ENCODE assay signal across 16 cellular contexts in genomic region chr16:19400709-19401108, GRCh38. TPM values are rescaled to one million over a fixed set of nuclear protein-coding genes. Genes with fewer than 3 reads are reported as not detected.
A peak's percentile ranks its signal among the peaks of the same experiment; 100 is the strongest.
DNase-seq lines count a peak whose midpoint lies in the region; FAIRE-seq and TF ChIP-seq lines count a peak whose summit lies in the region.
"Had no signal": no experiment of that assay in that cellular context is flagged by ENCODE, and none has a peak within 500 bp of the region (broad histone marks: within the 10 kb centered on the region; RNA-seq: fewer than 3 reads in every experiment).

No MANE protein-coding gene starts in this region.

- CTCF ChIA-PET in OCI-LY7 (lab: Charles Lee; ENCODE audit: unreplicated experiment), result no interaction called here

- no peak overlapping the region for H3K9ac ChIP-seq in keratinocyte (ENCODE audit: control insufficient read depth, extremely low read depth, insufficient read depth, low read length)

- H3K9me3 ChIP-seq in OCI-LY7 (ENCODE audit: low read length), result 0 out of 2 replicates have a peak, but pooled peaks cover 4% of the 10 kb centered on the region
- H3K9me3 ChIP-seq in keratinocyte (ENCODE audit: control insufficient read depth, low read depth, low read length), result peaks cover 3% of the 10 kb centered on the region
- peaks cover 0 to 19% (median 7%) of the 10 kb centered on the region in 3 donors for H3K9me3 ChIP-seq in esophagus squamous epithelium
- H3K9me3 ChIP-seq: gastrocnemius medialis, psoas muscle had no signal

- BruUV-seq in OCI-LY7 (replicated peaks; lab: Mats Ljungman, UMichigan), result no TSS peak

- FAIRE-seq in keratinocyte (lab: Jason Lieb, UNC), result no peak
- FAIRE-seq: islet of Langerhans, urothelium cell line had no signal

- DNase-seq in NCI-H1694 treated with DMSO at 0.1 percent for 48 hours (lab: John Stamatoyannopoulos, UW), result peak; percentile 16
- no peak for DNase-seq in NCI-H1694 (lab: John Stamatoyannopoulos, UW)
- DNase-seq in HCEC 1CT, result peak; percentile 20
- peak; percentile 14 for DNase-seq in OCI-LY7 (ENCODE audit: low spot score)
- no peak for DNase-seq in keratinocyte (ENCODE audit: low read depth, low spot score)
- DNase-seq in effector CD8-positive, alpha-beta T cell (lab: John Stamatoyannopoulos, UW), result no peak
- no peak for DNase-seq in esophagus squamous epithelium (lab: John Stamatoyannopoulos, UW)
- DNase-seq in NCI-H524 treated with DMSO at 0.1 percent for 48 hours (lab: John Stamatoyannopoulos, UW), result no peak
- DNase-seq: ACHN, dermis blood vessel endothelial cell, DMS153, gastrocnemius medialis, psoas muscle had no signal

- H3K36me3 ChIP-seq in OCI-LY7 (ENCODE audit: insufficient read depth, low read length), result no peaks in the 10 kb centered on the region
- H3K36me3 ChIP-seq in keratinocyte (ENCODE audit: control insufficient read depth in 2 of 2, extremely low read depth in 1 of 2, insufficient read depth in 2 of 2, low read length in 2 of 2), result no peaks in the 10 kb centered on the region
- no peaks in the 10 kb centered on the region for H3K36me3 ChIP-seq in esophagus squamous epithelium
- H3K36me3 ChIP-seq: gastrocnemius medialis had no signal

- H3K79me2 ChIP-seq in OCI-LY7 (ENCODE audit: insufficient read depth, low read depth, low read length), result no peaks in the 10 kb centered on the region
- H3K79me2 ChIP-seq in keratinocyte (ENCODE audit: control insufficient read depth, insufficient read depth, low read length), result no peaks in the 10 kb centered on the region

- no peak overlapping the region for H3K27ac ChIP-seq in OCI-LY7 (ENCODE audit: low read depth, low read length, poor library complexity, severe bottlenecking)
- H3K27ac ChIP-seq in keratinocyte (ENCODE audit: control insufficient read depth, insufficient read depth, low read length), result no peak overlapping the region
- H3K27ac ChIP-seq in esophagus squamous epithelium, result no peak overlapping the region
- H3K27ac ChIP-seq: gastrocnemius medialis, psoas muscle, VCaP had no signal

- H4K20me1 ChIP-seq in OCI-LY7 (ENCODE audit: insufficient read depth, low read length) (no peaks in the 10 kb centered on the region), keratinocyte (ENCODE audit: control insufficient read depth, extremely low read depth, insufficient read depth, low read length) (no peaks in the 10 kb centered on the region)

- no peaks in the 10 kb centered on the region for H3K9me1 ChIP-seq in keratinocyte (ENCODE audit: control insufficient read depth, extremely low read depth, insufficient read depth, low read length)

- H3K4me2 ChIP-seq in OCI-LY7 (ENCODE audit: low read length), result no peak overlapping the region
- H3K4me2 ChIP-seq in keratinocyte (ENCODE audit: control insufficient read depth, extremely low read depth, insufficient read depth, low read depth, low read length), result no peak overlapping the region

- H2AFZ ChIP-seq in OCI-LY7 (ENCODE audit: low read length) (no peak overlapping the region), keratinocyte (ENCODE audit: control insufficient read depth, low read length) (peak overlapping the region; percentile 26)

- 20 to 43% methylated on average over 1 to 7 of the region's 7 CpGs for WGBS in esophagus squamous epithelium, 2 donors

- TF ChIP-seq CTCF in OCI-LY7 (conservative IDR thresholded peaks at IDR 0.05; ENCODE audit: low read length) (peak; percentile 68), keratinocyte (optimal IDR thresholded peaks at IDR 0.05 in 1 of 3, IDR thresholded peaks at IDR 0.05 in 1 of 3, conservative IDR thresholded peaks at IDR 0.05 in 1 of 3; ENCODE audit: extremely low read depth in 1 of 3, insufficient read depth in 2 of 3, low read length in 3 of 3) (peak; percentile 5 to 31 (median 21)), esophagus squamous epithelium (IDR thresholded peaks at IDR 0.05) (peak in 3 of 6 experiments; percentile 11 to 61 (median 33))

- H3K4me1 ChIP-seq in OCI-LY7 (ENCODE audit: insufficient read depth, low read length, poor library complexity, severe bottlenecking) (no peaks in the 10 kb centered on the region), keratinocyte (ENCODE audit: control insufficient read depth, extremely low read depth, insufficient read depth, low read length) (peaks cover 7% of the 10 kb centered on the region), esophagus squamous epithelium (peaks cover 6 to 27% (median 6%) of the 10 kb centered on the region in 3 donors)
- H3K4me1 ChIP-seq: gastrocnemius medialis, psoas muscle had no signal

- dilution Hi-C loops in keratinocyte (cut with MboI; ENCODE audit: extremely low pct_ligation_motif_present, low sequenced_read_pairs), result loop anchor here (25.0 kb wide), 1 partner anchor 112 kb away; the partner anchor contains the start of genes CCP110 and GDE1

- H3K27me3 ChIP-seq in keratinocyte (ENCODE audit: control insufficient read depth, extremely low read depth, insufficient read depth, low read length) (no peaks in the 10 kb centered on the region), esophagus squamous epithelium (peaks cover 0 to 42% (median 0%) of the 10 kb centered on the region in 4 donors)
- H3K27me3 ChIP-seq: gastrocnemius medialis had no signal

- no peak for TF ChIP-seq POLR2A in esophagus squamous epithelium (IDR thresholded peaks at IDR 0.05)

- POLR2A ChIA-PET in OCI-LY7 (lab: Charles Lee), result no interaction called here

- intact Hi-C loops in OCI-LY7 (cut with micrococcal nuclease; ENCODE audit: unreplicated experiment), result no loop called here
- intact Hi-C loops in esophagus squamous epithelium (cut with DNase I), result no loop called here

- H3K4me3 ChIP-seq in OCI-LY7 (ENCODE audit: low read depth, low read length, poor library complexity, severe bottlenecking), result no peak overlapping the region
- H3K4me3 ChIP-seq in keratinocyte (ENCODE audit: control insufficient read depth in 2 of 3, extremely low read depth in 1 of 3, insufficient read depth in 2 of 3, low read depth in 1 of 3, low read length in 3 of 3), result no peak overlapping the region
- H3K4me3 ChIP-seq in esophagus squamous epithelium, result no peak overlapping the region
- H3K4me3 ChIP-seq: gastrocnemius medialis, psoas muscle had no signal

- no peaks in the 10 kb centered on the region for H3K9me2 ChIP-seq in OCI-LY7 (ENCODE audit: insufficient read depth, low read length)

RNA-seq across cellular contexts. Expression of gene TMC5, which starts 17.0 kb away (rescaled TPM):
- total RNA-seq in OCI-LY7 (2014; rRNA removed; shearing (Covaris generic)), result not detected in 2 replicates
- total RNA-seq in OCI-LY7 (2022) (0.18 TPM in 1 of 2 replicates, not detected in the other), esophagus squamous epithelium (1 to 10 TPM in 1 of 4 donors, under 1 TPM in 3; 0.11 to 5.7 (median 0.67) TPM)
- 0.18 to 0.25 TPM (median 0.19 TPM) in 3 replicates for polyA plus RNA-seq in keratinocyte
- polyA plus RNA-seq in keratinocyte (2011; ENCODE audit: low read depth), result not detected
- polyA plus RNA-seq in keratinocyte (2011; cell fraction: cytosol; rRNA removed), result 0.12 and 0.28 TPM in 2 replicates
- polyA plus RNA-seq in keratinocyte (2011; cell fraction: nucleus; rRNA removed), result 0.20 and 0.25 TPM in 2 replicates
- 0.28 and 0.42 TPM in 2 replicates for polyA plus RNA-seq in keratinocyte (2012; ENCODE audit: low replicate concordance)
- polyA minus RNA-seq in keratinocyte, result 0.07 to 0.58 TPM (median 0.43 TPM) in 3 replicates
- not detected for polyA minus RNA-seq in keratinocyte (2011; cell fraction: cytosol; rRNA and poly(A)+ RNA removed)
- polyA minus RNA-seq in keratinocyte (2011; cell fraction: nucleus; rRNA and poly(A)+ RNA removed), result 0.16 and 1.8 TPM in 2 replicates
- total RNA-seq: dermis blood vessel endothelial cell, psoas muscle had no signal

Comparison
In these comparisons a context has a peak if more than half of its experiments do, and no peak if none do; other contexts are left out.
1. DNase-seq: peak in NCI-H1694 treated with DMSO at 0.1 percent for 48 hours (single experiment), HCEC 1CT (single experiment) and OCI-LY7 (single experiment); none in NCI-H1694 (single experiment), keratinocyte (single experiment), effector CD8-positive, alpha-beta T cell (single experiment), esophagus squamous epithelium (single experiment) and NCI-H524 treated with DMSO at 0.1 percent for 48 hours (single experiment).